In the genomic region with DNA sequence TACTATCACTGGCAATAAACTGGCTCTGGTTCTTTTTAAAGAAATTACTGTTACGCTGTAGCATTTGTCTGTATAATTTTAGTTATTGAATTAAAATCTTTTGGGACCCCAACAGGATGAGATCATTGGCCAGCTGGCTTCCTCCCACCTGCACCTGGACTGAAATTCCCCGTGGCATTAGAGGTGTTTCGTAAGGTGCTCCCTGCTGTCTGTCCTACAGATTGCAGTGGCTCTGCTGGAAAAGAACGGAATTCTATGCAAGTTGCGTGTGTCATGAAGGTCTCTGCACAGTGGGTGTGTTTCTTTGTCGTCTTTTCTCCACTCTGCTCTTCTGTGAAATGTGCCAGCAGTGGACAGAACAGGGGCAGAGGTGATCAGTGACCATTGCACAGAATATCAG, we compare ENCODE assay signal across 1 cellular context.
TF ChIP-seq lines count a peak whose summit lies in the region.

No MANE protein-coding gene starts in this region.

TF ChIP-seq in H1, 55 proteins besides CTCF, POLR2A, EP300 and RAD21 (continued from another document):
- TF ChIP-seq JUN (IDR thresholded peaks at IDR 0.05; ENCODE audit: low read depth, low read length): no peak
- no peak for TF ChIP-seq POU5F1 (IDR thresholded peaks at IDR 0.05; ENCODE audit: low read depth, low read length)
- TF ChIP-seq E2F6 (IDR thresholded peaks at IDR 0.05): no peak
- TF ChIP-seq RFX5 (IDR thresholded peaks at IDR 0.05; ENCODE audit: borderline replicate concordance, low read depth, low read length): no peak
- no peak for TF ChIP-seq TBP (IDR thresholded peaks at IDR 0.05; ENCODE audit: low read depth, low read length)
- no peak for TF ChIP-seq CHD1 (IDR thresholded peaks at IDR 0.05; ENCODE audit: low read depth, low read length)
- no peak for TF ChIP-seq FOSL1 (IDR thresholded peaks at IDR 0.05; ENCODE audit: insufficient read depth, low read depth, low read length)
- TF ChIP-seq EGR1 (IDR thresholded peaks at IDR 0.05; ENCODE audit: borderline replicate concordance, low read depth, low read length): no peak
- TF ChIP-seq CREB1 (IDR thresholded peaks at IDR 0.05): no peak
- 0 out of 2 replicates have a peak, but pooled peaks have one; percentile 32 for TF ChIP-seq TCF12 (IDR thresholded peaks at IDR 0.05; ENCODE audit: low read depth, low read length)
- no peak for TF ChIP-seq TAF1 (IDR thresholded peaks at IDR 0.05; ENCODE audit: low read depth, low read length)
- TF ChIP-seq JUND (IDR thresholded peaks at IDR 0.05; ENCODE audit: low read length): 0 out of 2 replicates have a peak, but pooled peaks have one; percentile 11
TF ChIP-seq in H1: peak in this region for 4.
